In the genomic region with DNA sequence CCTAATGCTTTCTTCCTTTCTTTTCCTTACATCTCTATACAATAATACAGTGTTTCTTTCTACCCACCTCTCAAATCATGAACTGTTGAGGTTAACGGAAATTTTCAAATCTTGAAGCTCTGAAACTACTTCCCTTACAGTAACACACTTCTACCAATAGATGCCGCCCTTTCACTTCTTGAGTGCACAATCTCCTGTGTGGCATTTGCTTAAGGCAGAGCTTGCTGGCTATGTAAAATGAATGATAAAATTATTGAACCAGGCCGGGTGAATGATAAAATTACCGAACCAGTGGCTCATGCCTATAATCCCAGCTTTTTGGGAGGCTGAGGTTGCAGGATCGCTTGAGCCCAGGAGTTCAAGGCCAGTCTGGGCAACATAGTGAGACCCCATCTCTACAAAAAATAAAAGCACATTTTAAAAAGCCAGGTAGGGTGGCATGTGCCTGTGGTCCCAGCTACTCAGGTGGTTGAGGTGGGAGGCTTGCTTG, we compare ENCODE assay signal across 8 cellular contexts. TPM values are rescaled to one million over a fixed set of nuclear protein-coding genes. Genes with fewer than 3 reads are reported as not detected.
DNase-seq lines count a peak whose midpoint lies in the region; ATAC-seq, FAIRE-seq and TF ChIP-seq lines count a peak whose summit lies in the region.

No MANE protein-coding gene starts in this region.

- H3K27ac ChIP-seq in H1 (ENCODE audit: low read depth, low read length) (no peak overlapping the region), mesendoderm (ENCODE audit: low read depth, low read length) (no peak overlapping the region)

- no peak overlapping the region for H4K8ac ChIP-seq in H1 (ENCODE audit: extremely low read depth, insufficient read depth, low read length)
- no peak overlapping the region for H4K8ac ChIP-seq in mesendoderm (ENCODE audit: low read depth, low read length)

- H2BK20ac ChIP-seq in H1 (ENCODE audit: low read length): no peak overlapping the region

- H3K79me2 ChIP-seq in H1 (ENCODE audit: control insufficient read depth in 1 of 2, insufficient read depth in 2 of 2, low read length in 2 of 2): no peaks in the 10 kb centered on the region
- no peaks in the 10 kb centered on the region for H3K79me2 ChIP-seq in mesendoderm (ENCODE audit: control insufficient read depth, insufficient read depth, low read length)

- no peaks in the 10 kb centered on the region for H3K23me2 ChIP-seq in H1 (ENCODE audit: low read depth, low read length)

- H3K79me1 ChIP-seq in H1 (ENCODE audit: low read depth, low read length) (no peaks in the 10 kb centered on the region; the same call in 1 of the 2 replicates), mesendoderm (ENCODE audit: low read length) (no peaks in the 10 kb centered on the region)

- no peaks in the 10 kb centered on the region for H3K27me3 ChIP-seq in H1 (replicated peaks in 1 of 4; ENCODE audit: control insufficient read depth in 3 of 4, extremely low read depth in 1 of 4, insufficient read depth in 3 of 4, low read length in 3 of 4)
- no peaks in the 10 kb centered on the region for H3K27me3 ChIP-seq in mesendoderm (ENCODE audit: insufficient read depth, low read length, poor library complexity)

- TF ChIP-seq POLR2A in GM12892 (IDR thresholded peaks at IDR 0.05; ENCODE audit: low read depth, low read length): no peak
- TF ChIP-seq POLR2A in H1 (IDR thresholded peaks at IDR 0.05; ENCODE audit: control extremely low read depth in 1 of 2, low read depth in 2 of 2, low read length in 2 of 2): no peak

- H2BK15ac ChIP-seq in H1 (ENCODE audit: low read length): no peak overlapping the region
- H2BK15ac ChIP-seq in mesendoderm (replicated peaks; ENCODE audit: low read depth): no peak overlapping the region

- H3K56ac ChIP-seq in H1 (replicated peaks; ENCODE audit: insufficient read length, low read depth, low read length) (no peak overlapping the region), mesendoderm (ENCODE audit: low read length) (no peak overlapping the region)

- H3K9ac ChIP-seq in H1 (replicated peaks in 1 of 4; ENCODE audit: extremely low read depth in 1 of 4, low read depth in 3 of 4, low read length in 3 of 4) (no peak overlapping the region), mesendoderm (ENCODE audit: low read length) (no peak overlapping the region)

- TF ChIP-seq CTCF in H1 (IDR thresholded peaks at IDR 0.05; ENCODE audit: control extremely low read depth in 1 of 3, insufficient read depth in 1 of 3, low read depth in 1 of 3, low read length in 3 of 3): peak in 2 of 3 experiments; percentile 67 to 85; a peak in 2 of 4 replicates

- no peaks in the 10 kb centered on the region; a peak in 2 of 8 replicates for H3K36me3 ChIP-seq in H1 (ENCODE audit: control insufficient read depth in 2 of 4, insufficient read depth in 4 of 4, low read length in 3 of 4)
- H3K36me3 ChIP-seq in mesendoderm (ENCODE audit: control insufficient read depth, insufficient read depth, low read length): no peaks in the 10 kb centered on the region

- H2BK5ac ChIP-seq in H1 (ENCODE audit: low read depth, low read length) (no peak overlapping the region), mesendoderm (ENCODE audit: low read length) (no peak overlapping the region)

- H3K18ac ChIP-seq in H1 (ENCODE audit: extremely low read depth, low read length) (no peak overlapping the region), mesendoderm (ENCODE audit: low read length) (no peak overlapping the region)

- H3K4me2 ChIP-seq in H1 (ENCODE audit: insufficient read depth in 1 of 2, low read depth in 2 of 2, low read length in 2 of 2) (no peak overlapping the region), mesendoderm (ENCODE audit: low read length) (no peak overlapping the region)

- no peak overlapping the region for H2BK120ac ChIP-seq in H1 (replicated peaks; ENCODE audit: low read depth, low read length)
- peak overlapping the region; percentile 38 for H2BK120ac ChIP-seq in mesendoderm (ENCODE audit: low read depth, low read length)

- FAIRE-seq in GM12892 (lab: Jason Lieb, UNC) (peak; percentile 80), H1 (lab: Jason Lieb, UNC) (peak; percentile 74)

- H3K4ac ChIP-seq in H1 (replicated peaks; ENCODE audit: insufficient read length, low read depth, low read length) (no peak overlapping the region), mesendoderm (ENCODE audit: low read depth, low read length) (no peak overlapping the region)

- H3K14ac ChIP-seq in H1 (ENCODE audit: insufficient read length): no peak overlapping the region

- H4K20me1 ChIP-seq in H1 (replicated peaks in 1 of 2; ENCODE audit: control insufficient read depth in 1 of 2, insufficient read depth in 2 of 2, low read length in 2 of 2): no peaks in the 10 kb centered on the region

- no peak for ATAC-seq in GM21447 (IDR thresholded peaks at IDR 0.05; ENCODE audit: unreplicated experiment)

- H2AK5ac ChIP-seq in H1 (ENCODE audit: low read depth, low read length): no peak overlapping the region
- no peak overlapping the region for H2AK5ac ChIP-seq in mesendoderm (ENCODE audit: low read length)

- no peak overlapping the region for H3K4me3 ChIP-seq in H1 (ENCODE audit: extremely low read depth in 1 of 4, insufficient read depth in 2 of 4, low read depth in 3 of 4, low read length in 4 of 4)
- no peak overlapping the region for H3K4me3 ChIP-seq in mesendoderm (ENCODE audit: low read length)

- H2BK12ac ChIP-seq in H1 (ENCODE audit: low read depth, low read length): no peak overlapping the region

- H4K5ac ChIP-seq in H1 (ENCODE audit: insufficient read length, low read depth, low read length) (no peak overlapping the region), mesendoderm (ENCODE audit: low read length) (no peak overlapping the region)

- CTCF ChIA-PET in H1 (lab: Charles Lee; ENCODE audit: partially characterized antibody): interaction anchor here (0.6 to 15.3 kb wide), 32 partner anchors 9 to 480 kb away, joined by 3 to 233 read pairs (median 4); a partner anchor contains a TSS

- POLR2A ChIA-PET in H1 (lab: Charles Lee; ENCODE audit: partially characterized antibody): interaction anchor here (0.8 to 2.0 kb wide), 4 partner anchors 24 to 67 kb away, joined by 3 to 5 read pairs (median 3); no protein-coding TSS in a partner anchor

- 58% methylated on average over 5 of the region's 5 CpGs; no CpG with 5 or more reads in 1 of the 2 experiments for WGBS in H1 (ENCODE audit: extremely low coverage in 1 of 2, insufficient coverage in 1 of 2, insufficient read length in 1 of 2, insufficient replicate concordance in 2 of 2, low coverage in 1 of 2, low lambda C conversion rate in 2 of 2, missing lambda C conversion rate in 1 of 2), 2 experiments
- no CpG with 5 or more reads among the region's 5 CpGs for WGBS in mesendoderm (ENCODE audit: extremely low coverage, insufficient coverage, low lambda C conversion rate)

- H4K91ac ChIP-seq in H1 (replicated peaks; ENCODE audit: insufficient read length, low read length): no peak overlapping the region

- no peak for TF ChIP-seq EP300 in H1 (IDR thresholded peaks at IDR 0.05; ENCODE audit: borderline replicate concordance in 1 of 2, low read depth in 2 of 2, low read length in 2 of 2)

- peak; percentile 74 for DNase-seq in CD1c-positive myeloid dendritic cell (ENCODE audit: extremely low spot score)
- DNase-seq in GM12892 (ENCODE audit: insufficient read length): no peak
- DNase-seq in NCI-H2029 treated with DMSO at 0.1 percent for 48 hours (lab: John Stamatoyannopoulos, UW): peak; percentile 86
- DNase-seq in T1000 (lab: John Stamatoyannopoulos, UW): peak; percentile 52
- DNase-seq in H1 (ENCODE audit: low read depth in 1 of 2, low spot score in 2 of 2): peak in 1 of 2 experiments; percentile 13
- DNase-seq in mesendoderm: peak; percentile 88
- no peak for DNase-seq in GM19238 (ENCODE audit: insufficient read length, low spot score)

- peak; percentile 84 to 86 for TF ChIP-seq RAD21 in H1 (IDR thresholded peaks at IDR 0.05 in 1 of 2, conservative IDR thresholded peaks at IDR 0.05 in 1 of 2; ENCODE audit: low read depth in 2 of 2, low read length in 2 of 2)

- H2AFZ ChIP-seq in H1 (ENCODE audit: low read length): no peak overlapping the region

- H3K23ac ChIP-seq in H1 (ENCODE audit: insufficient read length): no peak overlapping the region
- H3K23ac ChIP-seq in mesendoderm (ENCODE audit: low read length): no peak overlapping the region

- H3K9me3 ChIP-seq in H1 (ENCODE audit: insufficient read depth in 2 of 2, low read depth in 1 of 2, low read length in 1 of 2): no peaks in the 10 kb centered on the region

- peaks cover 0 to 14% (median 2%) of the 10 kb centered on the region in 4 experiments; a peak in 3 of 7 replicates for H3K4me1 ChIP-seq in H1 (replicated peaks in 1 of 4; ENCODE audit: control insufficient read depth in 3 of 4, insufficient read depth in 4 of 4, low read length in 3 of 4)
- peaks cover 3% of the 10 kb centered on the region for H3K4me1 ChIP-seq in mesendoderm (ENCODE audit: control insufficient read depth, low read depth, low read length)

TF ChIP-seq in H1, 55 proteins besides CTCF, POLR2A, EP300 and RAD21:
- TF ChIP-seq SIN3A (conservative IDR thresholded peaks at IDR 0.05 in 1 of 2, IDR thresholded peaks at IDR 0.05 in 1 of 2; ENCODE audit: low read depth in 1 of 2, low read length in 2 of 2): no peak
- peak in 1 of 2 experiments; percentile 31; a peak in 1 of 4 replicates for TF ChIP-seq HDAC2 (IDR thresholded peaks at IDR 0.05; ENCODE audit: borderline replicate concordance in 1 of 2, low read depth in 2 of 2, low read length in 2 of 2)
- TF ChIP-seq, protein P1, sequence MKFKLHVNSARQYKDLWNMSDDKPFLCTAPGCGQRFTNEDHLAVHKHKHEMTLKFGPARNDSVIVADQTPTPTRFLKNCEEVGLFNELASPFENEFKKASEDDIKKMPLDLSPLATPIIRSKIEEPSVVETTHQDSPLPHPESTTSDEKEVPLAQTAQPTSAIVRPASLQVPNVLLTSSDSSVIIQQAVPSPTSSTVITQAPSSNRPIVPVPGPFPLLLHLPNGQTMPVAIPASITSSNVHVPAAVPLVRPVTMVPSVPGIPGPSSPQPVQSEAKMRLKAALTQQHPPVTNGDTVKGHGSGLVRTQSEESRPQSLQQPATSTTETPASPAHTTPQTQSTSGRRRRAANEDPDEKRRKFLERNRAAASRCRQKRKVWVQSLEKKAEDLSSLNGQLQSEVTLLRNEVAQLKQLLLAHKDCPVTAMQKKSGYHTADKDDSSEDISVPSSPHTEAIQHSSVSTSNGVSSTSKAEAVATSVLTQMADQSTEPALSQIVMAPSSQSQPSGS (IDR thresholded peaks at IDR 0.05; ENCODE audit: low read length): no peak
TF ChIP-seq in H1: peak in this region for 1.

RNA-seq across cellular contexts. Expression of a gene that starts 56.8 kb away (rescaled TPM):
- polyA plus RNA-seq in GM12892 (2012; ENCODE audit: missing spikeins): 0.13 TPM
- total RNA-seq in H1 (2021; fragmentation: NEBNext Ultra II Directional; extraction: Animal tissue kit (Norgen Biotek cat#: 25700)): 1.8 and 1.9 TPM in 2 replicates
- 1.4 and 2.0 TPM in 2 replicates for polyA plus RNA-seq in H1 (2011; rRNA removed)
- polyA plus RNA-seq in H1 (2011; cell fraction: cytosol; rRNA removed): 1.3 TPM
- polyA plus RNA-seq in H1 (2011; cell fraction: nucleus; rRNA removed): 1.8 TPM
- polyA plus RNA-seq in H1 (2012, experiment 1 of 2): 0.59 to 1.7 TPM (median 1.1 TPM) in 4 replicates
- 1.1 TPM for polyA plus RNA-seq in H1 (2012, experiment 2 of 2)
- polyA plus RNA-seq in H1 (2013, experiment 1 of 2): 2.4 TPM
- polyA plus RNA-seq in H1 (2013, experiment 2 of 2): 2.8 TPM
- 2.5 and 3.3 TPM in 2 replicates for polyA minus RNA-seq in H1 (2011; rRNA and poly(A)+ RNA removed)
- polyA minus RNA-seq in H1 (2011; cell fraction: cytosol; rRNA and poly(A)+ RNA removed): 2.3 TPM
- polyA minus RNA-seq in H1 (2011; cell fraction: nucleus; rRNA and poly(A)+ RNA removed): 5.7 TPM
- 1.5 TPM for polyA plus RNA-seq in mesendoderm (2013, experiment 1 of 2)
- polyA plus RNA-seq in mesendoderm (2013, experiment 2 of 2): 1.6 TPM

Comparison
In these comparisons a context has a peak if more than half of its experiments do, and no peak if none do; other contexts are left out.
1. DNase-seq: peak in CD1c-positive myeloid dendritic cell (single experiment), NCI-H2029 treated with DMSO at 0.1 percent for 48 hours (single experiment), T1000 (single experiment) and mesendoderm (single experiment); none in GM12892 (single experiment) and GM19238 (single experiment).